ENCODE assay signal across 24 cellular contexts in genomic region chr2:16755377-16755776, GRCh38.
DNase-seq lines count a peak whose midpoint lies in the region; ATAC-seq and TF ChIP-seq lines count a peak whose summit lies in the region.
"Had no signal": no experiment of that assay in that cellular context is flagged by ENCODE, and none has a peak within 500 bp of the region (broad histone marks: within the 10 kb centered on the region; RNA-seq: fewer than 3 reads in every experiment).

No MANE protein-coding gene starts in this region.

- peak; percentile 67 for DNase-seq in Right ventricle myocardium inferior (ENCODE audit: missing footprints)
- no peak for DNase-seq in cardiac septum (ENCODE audit: low spot score)
- DNase-seq in left ventricle myocardium superior: peak; percentile 62
- peak; percentile 68 for DNase-seq in sciatic nerve (ENCODE audit: low spot score)
- peak; percentile 38 to 52 for DNase-seq in uterus
- DNase-seq in COR-L47 (lab: John Stamatoyannopoulos, UW): no peak
- DNase-seq in NCI-H1048 (lab: John Stamatoyannopoulos, UW): no peak
- DNase-seq in NCI-H226: no peak
- DNase-seq: ACHN, BE2C, DMS153, DND-41, KBM-7, MG63, NCI-H1417, NCI-H1694, NCI-H2029 treated with DMSO at 0.1 percent for 48 hours, NCI-H526 treated with DMSO at 0.1 percent for 48 hours, SIG-M5 had no signal

- peak overlapping the region in 1 of 2 donors; percentile 26 for H3K27ac ChIP-seq in uterus
- H3K27ac ChIP-seq: 22Rv1, HL-60, RWPE1, SK-N-MC had no signal

- no peaks in the 10 kb centered on the region for H3K9me3 ChIP-seq in uterus
- H3K9me3 ChIP-seq: BE2C, MG63 had no signal

- H3K36me3 ChIP-seq in uterus: no peaks in the 10 kb centered on the region
- H3K36me3 ChIP-seq: BE2C, MG63 had no signal

- H3K4me1 ChIP-seq in uterus: no peaks in the 10 kb centered on the region
- H3K4me1 ChIP-seq: BE2C had no signal

- no peaks in the 10 kb centered on the region for H3K27me3 ChIP-seq in uterus
- H3K27me3 ChIP-seq: MG63 had no signal

- no peak overlapping the region for H3K4me3 ChIP-seq in uterus
- H3K4me3 ChIP-seq: MG63, SK-N-MC had no signal

- TF ChIP-seq POLR2A in uterus (IDR thresholded peaks at IDR 0.05): no peak

- no peak for TF ChIP-seq CTCF in uterus (IDR thresholded peaks at IDR 0.05)

- intact Hi-C loops in Right ventricle myocardium inferior (cut with DNase I) (loop anchor here (5.0 to 10.0 kb wide), 3 partner anchors 93 to 1121 kb away; no protein-coding TSS in a partner anchor), cardiac septum (cut with DNase I) (loop anchor here (10.0 kb wide), 1 partner anchor 811 kb away; the partner anchor contains the start of gene MYCN), left ventricle myocardium superior (cut with micrococcal nuclease) (loop anchor here (5.0 kb wide), 1 partner anchor 203 kb away; no protein-coding TSS in a partner anchor), sciatic nerve (cut with DNase I) (loop anchor here (10.0 kb wide), 1 partner anchor 141 kb away; no protein-coding TSS in a partner anchor), uterus (cut with DNase I; ENCODE audit: low total_unique reads) (loop anchor here (5.0 kb wide), 2 partner anchors 138 to 198 kb away; no protein-coding TSS in a partner anchor)

- peak; percentile 76 for ATAC-seq in Right ventricle myocardium inferior
- peak; percentile 75 for ATAC-seq in left ventricle myocardium superior
- ATAC-seq in sciatic nerve: peak; percentile 79
- ATAC-seq: HCT116 had no signal

Comparison
In these comparisons a context has a peak if more than half of its experiments do, and no peak if none do; other contexts are left out.
1. DNase-seq: peak in Right ventricle myocardium inferior (single experiment), left ventricle myocardium superior (single experiment), sciatic nerve (single experiment) and uterus (2 of 2); none in cardiac septum (single experiment), COR-L47 (single experiment), NCI-H1048 (single experiment) and NCI-H226 (single experiment).
2. Peak in every context shown above with its lines, with median percentiles within 50 percentile points of each other: ATAC-seq.